Comparison of ENCODE assay signal across 29 cellular contexts in the genomic region with DNA sequence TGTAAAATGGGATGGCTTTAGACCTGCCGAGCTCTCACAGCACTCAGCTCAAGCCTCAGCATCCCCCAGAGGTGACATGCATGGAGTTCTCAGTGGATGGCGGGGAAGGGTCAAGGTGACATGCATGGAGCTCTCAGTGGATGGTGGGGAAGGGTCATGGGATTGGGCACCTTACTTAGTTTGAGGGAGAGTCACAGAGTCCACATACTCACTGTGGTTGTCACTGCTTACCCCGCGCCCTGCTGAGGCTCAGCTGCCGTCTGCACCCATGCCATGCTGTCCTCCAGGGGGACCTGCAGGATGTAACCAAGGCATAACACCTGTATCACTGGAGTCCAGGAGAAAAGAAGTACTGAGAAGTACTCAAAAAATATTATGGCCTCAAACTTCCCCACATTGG.
"Had no signal": no experiment of that assay in that cellular context is flagged by ENCODE, and none has a peak within 500 bp of the region (broad histone marks: within the 10 kb centered on the region; RNA-seq: fewer than 3 reads in every experiment).

No MANE protein-coding gene starts in this region.

- ATAC-seq: activated naive CD4-positive, alpha-beta T cell treated with anti-CD3 and anti-CD28 coated beads, Interleukin-2, amount 50 U/mL, for 72 hours; activated T-cell treated with anti-CD3 and anti-CD28 coated beads, Interleukin-2, amount 50 U/mL, for 72 hours; esophagus mucosa; foreskin keratinocyte; gastrocnemius medialis; heart left ventricle had no signal

- H3K4me1 ChIP-seq: ascending aorta, breast epithelium, colonic mucosa, foreskin keratinocyte, gastrocnemius medialis, heart left ventricle had no signal

- H3K27ac ChIP-seq: ascending aorta, breast epithelium, cardiac muscle cell, colonic mucosa, foreskin keratinocyte, gastrocnemius medialis, heart left ventricle had no signal

- H3K36me3 Mint-ChIP-seq: activated naive CD4-positive, alpha-beta T cell treated with anti-CD3 and anti-CD28 coated beads, Interleukin-2, amount 10 ng/mL, durations not matched to agents 7 days and 5 days; activated naive CD4-positive, alpha-beta T cell treated with anti-CD3 and anti-CD28 coated beads, Interleukin-2, amount 50 U/mL, for 72 hours; activated naive CD8-positive, alpha-beta T cell treated with anti-CD3 and anti-CD28 coated beads, Interleukin-2, amount 10 ng/mL, durations not matched to agents 7 days and 5 days; brain had no signal

- H3K4me3 ChIP-seq: ascending aorta, breast epithelium, cardiac muscle cell, colonic mucosa, gastrocnemius medialis, heart left ventricle had no signal

- H3K27ac Mint-ChIP-seq: activated CD4-positive, alpha-beta memory T cell treated with anti-CD3 and anti-CD28 coated beads, Interleukin-2, amount 10 ng/mL, durations not matched to agents 7 days and 5 days; activated CD4-positive, alpha-beta T cell treated with anti-CD3 and anti-CD28 coated beads, Interleukin-2, amount 10 ng/mL, durations not matched to agents 7 days and 5 days; activated naive CD4-positive, alpha-beta T cell treated with anti-CD3 and anti-CD28 coated beads, Interleukin-2, amount 10 ng/mL, durations not matched to agents 7 days and 5 days; activated naive CD4-positive, alpha-beta T cell treated with anti-CD3 and anti-CD28 coated beads, Interleukin-2, amount 50 U/mL, for 72 hours; activated naive CD8-positive, alpha-beta T cell treated with anti-CD3 and anti-CD28 coated beads, Interleukin-2, amount 10 ng/mL, durations not matched to agents 7 days and 5 days; activated T-cell treated with anti-CD3 and anti-CD28 coated beads, Interleukin-2, amount 50 U/mL, for 24 hours; activated T-cell treated with anti-CD3 and anti-CD28 coated beads, Interleukin-2, amount 50 U/mL, for 72 hours; brain had no signal

- H3K4me3 Mint-ChIP-seq: activated CD4-positive, alpha-beta memory T cell treated with anti-CD3 and anti-CD28 coated beads, Interleukin-2, amount 10 ng/mL, durations not matched to agents 7 days and 5 days; activated CD4-positive, alpha-beta T cell treated with anti-CD3 and anti-CD28 coated beads, Interleukin-2, amount 10 ng/mL, durations not matched to agents 7 days and 5 days; activated naive CD4-positive, alpha-beta T cell treated with anti-CD3 and anti-CD28 coated beads, Interleukin-2, amount 10 ng/mL, durations not matched to agents 7 days and 5 days; activated naive CD8-positive, alpha-beta T cell treated with anti-CD3 and anti-CD28 coated beads, Interleukin-2, amount 10 ng/mL, durations not matched to agents 7 days and 5 days; activated T-cell treated with anti-CD3 and anti-CD28 coated beads, Interleukin-2, amount 50 U/mL, for 24 hours; activated T-cell treated with anti-CD3 and anti-CD28 coated beads, Interleukin-2, amount 50 U/mL, for 72 hours; brain had no signal

- H3K27me3 Mint-ChIP-seq: activated CD4-positive, alpha-beta memory T cell treated with anti-CD3 and anti-CD28 coated beads, Interleukin-2, amount 10 ng/mL, durations not matched to agents 7 days and 5 days; activated CD4-positive, alpha-beta T cell treated with anti-CD3 and anti-CD28 coated beads, Interleukin-2, amount 10 ng/mL, durations not matched to agents 7 days and 5 days; activated naive CD4-positive, alpha-beta T cell treated with anti-CD3 and anti-CD28 coated beads, Interleukin-2, amount 10 ng/mL, durations not matched to agents 7 days and 5 days; activated naive CD8-positive, alpha-beta T cell treated with anti-CD3 and anti-CD28 coated beads, Interleukin-2, amount 10 ng/mL, durations not matched to agents 7 days and 5 days; activated T-cell treated with anti-CD3 and anti-CD28 coated beads, Interleukin-2, amount 50 U/mL, for 24 hours had no signal

- H3K27me3 ChIP-seq: ascending aorta, cardiac muscle cell, colonic mucosa, foreskin keratinocyte, gastrocnemius medialis, heart left ventricle had no signal

- DNase-seq: activated CD4-positive, alpha-beta memory T cell treated with anti-CD3 and anti-CD28 coated beads, Interleukin-2, amount 10 ng/mL, durations not matched to agents 7 days and 5 days; activated CD4-positive, alpha-beta T cell treated with anti-CD3 and anti-CD28 coated beads for 1 hour; activated CD4-positive, alpha-beta T cell treated with anti-CD3 and anti-CD28 coated beads for 4 hours; activated CD4-positive, alpha-beta T cell treated with anti-CD3 and anti-CD28 coated beads, Interleukin-2, amount 10 ng/mL, durations not matched to agents 7 days and 5 days; activated CD4-positive, alpha-beta T cell treated with anti-CD3 and anti-CD28 coated beads, Interleukin-2, amount 50 U/mL, for 4 hours; activated CD8-positive, alpha-beta memory T cell treated with anti-CD3 and anti-CD28 coated beads, Interleukin-2, amount 50 U/mL, for 48 hours; activated gamma-delta T cell; activated naive CD4-positive, alpha-beta T cell; activated naive CD4-positive, alpha-beta T cell treated with anti-CD3 and anti-CD28 coated beads, Interleukin-2, amount 10 ng/mL, durations not matched to agents 7 days and 5 days; activated naive CD8-positive, alpha-beta T cell treated with anti-CD3 and anti-CD28 coated beads, Interleukin-2, amount 10 ng/mL, durations not matched to agents 7 days and 5 days; activated T-cell treated with anti-CD3 and anti-CD28 coated beads for 4 hours; activated T-cell treated with anti-CD3 and anti-CD28 coated beads, Interleukin-2, amount 50 U/mL, for 24 hours; activated T-cell treated with anti-CD3 and anti-CD28 coated beads, Interleukin-2, amount 50 U/mL, for 72 hours; central memory CD4-positive, alpha-beta T cell; cerebellar nuclear complex; colonic mucosa; effector CD8-positive, alpha-beta T cell; foreskin keratinocyte; gastrocnemius medialis; glutamatergic neuron; heart left ventricle; T-helper 1 cell; T-helper 2 cell had no signal

- H3K9me3 Mint-ChIP-seq: activated CD4-positive, alpha-beta memory T cell treated with anti-CD3 and anti-CD28 coated beads, Interleukin-2, amount 10 ng/mL, durations not matched to agents 7 days and 5 days; activated CD4-positive, alpha-beta T cell treated with anti-CD3 and anti-CD28 coated beads, Interleukin-2, amount 10 ng/mL, durations not matched to agents 7 days and 5 days; activated naive CD4-positive, alpha-beta T cell treated with anti-CD3 and anti-CD28 coated beads, Interleukin-2, amount 10 ng/mL, durations not matched to agents 7 days and 5 days; activated naive CD4-positive, alpha-beta T cell treated with anti-CD3 and anti-CD28 coated beads, Interleukin-2, amount 50 U/mL, for 72 hours; activated naive CD8-positive, alpha-beta T cell treated with anti-CD3 and anti-CD28 coated beads, Interleukin-2, amount 10 ng/mL, durations not matched to agents 7 days and 5 days; activated T-cell treated with anti-CD3 and anti-CD28 coated beads, Interleukin-2, amount 50 U/mL, for 24 hours; activated T-cell treated with anti-CD3 and anti-CD28 coated beads, Interleukin-2, amount 50 U/mL, for 72 hours had no signal

- H3K9me3 ChIP-seq: ascending aorta, breast epithelium, colonic mucosa, gastrocnemius medialis, heart left ventricle had no signal

- H3K4me1 Mint-ChIP-seq: activated CD4-positive, alpha-beta T cell treated with anti-CD3 and anti-CD28 coated beads, Interleukin-2, amount 10 ng/mL, durations not matched to agents 7 days and 5 days; activated naive CD4-positive, alpha-beta T cell treated with anti-CD3 and anti-CD28 coated beads, Interleukin-2, amount 10 ng/mL, durations not matched to agents 7 days and 5 days; activated naive CD8-positive, alpha-beta T cell treated with anti-CD3 and anti-CD28 coated beads, Interleukin-2, amount 10 ng/mL, durations not matched to agents 7 days and 5 days had no signal

- H3K36me3 ChIP-seq: ascending aorta, breast epithelium, cardiac muscle cell, colonic mucosa, gastrocnemius medialis, heart left ventricle had no signal
